Comparison of ENCODE assay signal across 14 cellular contexts in genomic region chr5:124546643-124547042, GRCh38.
DNase-seq lines count a peak whose midpoint lies in the region; ATAC-seq and TF ChIP-seq lines count a peak whose summit lies in the region.
"Had no signal": no experiment of that assay in that cellular context is flagged by ENCODE, and none has a peak within 500 bp of the region (broad histone marks: within the 10 kb centered on the region; RNA-seq: fewer than 3 reads in every experiment).

No MANE protein-coding gene starts in this region.

- peaks cover 3% of the 10 kb centered on the region for H3K9me3 Mint-ChIP-seq in neural progenitor cell
- no peaks in the 10 kb centered on the region for H3K9me3 Mint-ChIP-seq in T-helper 2 cell treated with Interferon-gamma antibody and Interleukin-4, amounts not matched to agents 5 μg/mL and 100 μg/mL, for 36 hours

- peaks cover 2% of the 10 kb centered on the region for H3K27me3 Mint-ChIP-seq in neural progenitor cell (ENCODE audit: insufficient read depth, low read depth)
- H3K27me3 Mint-ChIP-seq in T-helper 2 cell treated with Interferon-gamma antibody and Interleukin-4, amounts not matched to agents 5 μg/mL and 100 μg/mL, for 36 hours (ENCODE audit: low read depth) = no peaks in the 10 kb centered on the region

- H3K4me1 ChIP-seq in RWPE2 (ENCODE audit: insufficient read depth, poor library complexity, severe bottlenecking) (no peaks in the 10 kb centered on the region), esophagus muscularis mucosa (no peaks in the 10 kb centered on the region), neural progenitor cell (no peaks in the 10 kb centered on the region)

- H3K36me3 ChIP-seq in RWPE2 (ENCODE audit: low read depth) (no peaks in the 10 kb centered on the region), esophagus muscularis mucosa (no peaks in the 10 kb centered on the region), neural progenitor cell (no peaks in the 10 kb centered on the region)
- H3K36me3 ChIP-seq: neutrophil had no signal

- 0 out of 3 replicates have a peak, but pooled peaks have one; percentile 48 for ATAC-seq in RWPE2 (ENCODE audit: low read depth)

- H3K4me3 Mint-ChIP-seq in neural progenitor cell = no peak overlapping the region
- H3K4me3 Mint-ChIP-seq in T-helper 2 cell treated with Interferon-gamma antibody and Interleukin-4, amounts not matched to agents 5 μg/mL and 100 μg/mL, for 36 hours = no peak overlapping the region
- H3K4me3 Mint-ChIP-seq: T-helper 1 cell treated with Interleukin-12 subunit alpha and Interleukin-12 subunit beta and Interleukin-4 antibody, amounts not matched to agents 30 μg/mL and 1 μg/mL, for 36 hours had no signal

- TF ChIP-seq CTCF in RWPE2 (IDR thresholded peaks at IDR 0.05; ENCODE audit: poor library complexity, severe bottlenecking) (no peak), esophagus muscularis mucosa (IDR thresholded peaks at IDR 0.05) (no peak), neural progenitor cell (IDR thresholded peaks at IDR 0.05) (no peak)

- H3K4me2 ChIP-seq in neural progenitor cell = no peak overlapping the region

- H3K9me3 ChIP-seq in RWPE2 (ENCODE audit: severe bottlenecking) (no peaks in the 10 kb centered on the region), esophagus muscularis mucosa (no peaks in the 10 kb centered on the region), neural progenitor cell (ENCODE audit: low read depth) (no peaks in the 10 kb centered on the region)
- H3K9me3 ChIP-seq: neutrophil had no signal

- intact Hi-C loops in esophagus muscularis mucosa (cut with DNase I) = no loop called here

- H3K9ac ChIP-seq in neural progenitor cell = no peak overlapping the region

- H3K27ac ChIP-seq in RWPE2 (ENCODE audit: poor library complexity, severe bottlenecking) (no peak overlapping the region), esophagus muscularis mucosa (replicated peaks in 1 of 4) (no peak overlapping the region), neural progenitor cell (no peak overlapping the region)
- H3K27ac ChIP-seq: neutrophil had no signal

- no peak for TF ChIP-seq POLR2A in esophagus muscularis mucosa (IDR thresholded peaks at IDR 0.05; ENCODE audit: low read depth)

- no peak overlapping the region for H2AFZ ChIP-seq in neural progenitor cell (replicated peaks)

- DNase-seq in HCEC 1CT = peak; percentile 12
- DNase-seq in RWPE2 (ENCODE audit: low spot score) = no peak
- DNase-seq in esophagus muscularis mucosa (ENCODE audit: extremely low spot score) = peak; percentile 75
- peak; percentile 55 for DNase-seq in neural progenitor cell (ENCODE audit: low spot score)
- no peak for DNase-seq in activated CD4-positive, alpha-beta T cell treated with anti-CD3 and anti-CD28 coated beads, Interleukin-2, amount 50 U/mL, for 4 hours
- no peak for DNase-seq in T-helper 2 cell treated with Interferon-gamma antibody and Interleukin-4, amounts not matched to agents 5 μg/mL and 100 μg/mL, for 36 hours (ENCODE audit: low spot score)
- DNase-seq in NCI-H82 treated with DMSO at 0.1 percent for 48 hours (lab: John Stamatoyannopoulos, UW; ENCODE audit: unreplicated experiment) = no peak
- DNase-seq: activated CD8-positive, alpha-beta memory T cell treated with anti-CD3 and anti-CD28 coated beads, Interleukin-2, amount 50 U/mL, for 4 hours; aorta; DMS53; erythroblast; NCI-H1436 had no signal

- H3K27me3 ChIP-seq in RWPE2 (ENCODE audit: insufficient read depth, poor library complexity, severe bottlenecking) (no peaks in the 10 kb centered on the region), esophagus muscularis mucosa (no peaks in the 10 kb centered on the region), neural progenitor cell (no peaks in the 10 kb centered on the region)
- H3K27me3 ChIP-seq: neutrophil had no signal

- WGBS in esophagus muscularis mucosa = 38% methylated on average over 2 of the region's 2 CpGs

- H3K36me3 Mint-ChIP-seq in neural progenitor cell = no peaks in the 10 kb centered on the region
- H3K36me3 Mint-ChIP-seq in T-helper 2 cell treated with Interferon-gamma antibody and Interleukin-4, amounts not matched to agents 5 μg/mL and 100 μg/mL, for 36 hours (ENCODE audit: low read depth) = no peaks in the 10 kb centered on the region

- H3K79me2 ChIP-seq in neural progenitor cell (ENCODE audit: low read depth) = no peaks in the 10 kb centered on the region

- H3K4me1 Mint-ChIP-seq in neural progenitor cell = peaks cover 11% of the 10 kb centered on the region
- H3K4me1 Mint-ChIP-seq in T-helper 2 cell treated with Interferon-gamma antibody and Interleukin-4, amounts not matched to agents 5 μg/mL and 100 μg/mL, for 36 hours (ENCODE audit: low read depth) = no peaks in the 10 kb centered on the region

- no peak overlapping the region for H3K27ac Mint-ChIP-seq in neural progenitor cell
- H3K27ac Mint-ChIP-seq in T-helper 2 cell treated with Interferon-gamma antibody and Interleukin-4, amounts not matched to agents 5 μg/mL and 100 μg/mL, for 36 hours = no peak overlapping the region
- H3K27ac Mint-ChIP-seq: T-helper 1 cell treated with Interleukin-12 subunit alpha and Interleukin-12 subunit beta and Interleukin-4 antibody, amounts not matched to agents 30 μg/mL and 1 μg/mL, for 36 hours had no signal

- H4K20me1 ChIP-seq in neural progenitor cell (ENCODE audit: low read depth) = no peaks in the 10 kb centered on the region

- H3F3A ChIP-seq in neural progenitor cell (ENCODE audit: low read depth) = no peaks in the 10 kb centered on the region

- no peak overlapping the region for H3K4me3 ChIP-seq in RWPE2 (ENCODE audit: severe bottlenecking)
- no peak overlapping the region for H3K4me3 ChIP-seq in esophagus muscularis mucosa
- no peak overlapping the region for H3K4me3 ChIP-seq in neural progenitor cell

- no peak for TF ChIP-seq EP300 in esophagus muscularis mucosa (IDR thresholded peaks at IDR 0.05)

Comparison
In these comparisons a context has a peak if more than half of its experiments do, and no peak if none do; other contexts are left out.
1. DNase-seq: peak in HCEC 1CT (single experiment), esophagus muscularis mucosa (single experiment) and neural progenitor cell (single experiment); none in RWPE2 (single experiment), activated CD4-positive, alpha-beta T cell treated with anti-CD3 and anti-CD28 coated beads, Interleukin-2, amount 50 U/mL, for 4 hours (0 of 2), T-helper 2 cell treated with Interferon-gamma antibody and Interleukin-4, amounts not matched to agents 5 μg/mL and 100 μg/mL, for 36 hours (single experiment) and NCI-H82 treated with DMSO at 0.1 percent for 48 hours (single experiment).